Comparison of ENCODE assay signal across 1 cellular context in genomic region chr15:51094606-51095569, GRCh38.
TF ChIP-seq lines count a peak whose summit lies in the region.

TNFAIP8L3 (minus strand) TSS chr15:51094906; CDS start chr15:51094595, 311 bp downstream.

TF ChIP-seq in IMR-90, 13 proteins besides CTCF, POLR2A, EP300 and RAD21 (continued from another document):
- TF ChIP-seq BHLHE40 (IDR thresholded peaks at IDR 0.05; ENCODE audit: low read depth, low read length) (no peak), MAFK (IDR thresholded peaks at IDR 0.05; ENCODE audit: low read depth, low read length) (no peak), CHD1 (IDR thresholded peaks at IDR 0.05; ENCODE audit: low read depth, low read length) (no peak), CEBPB (IDR thresholded peaks at IDR 0.05; ENCODE audit: low read depth, low read length) (no peak), MXI1 (IDR thresholded peaks at IDR 0.05; ENCODE audit: borderline replicate concordance, low read depth, low read length) (no peak), USF2 (IDR thresholded peaks at IDR 0.05; ENCODE audit: low read depth, low read length) (no peak), NFE2L2 (IDR thresholded peaks at IDR 0.05; ENCODE audit: low read depth, low read length) (no peak), MAZ (IDR thresholded peaks at IDR 0.05; ENCODE audit: borderline replicate concordance, low read depth, low read length) (no peak), FOS (IDR thresholded peaks at IDR 0.05; ENCODE audit: low read depth, low read length) (no peak)
